1 cellular context compared by ENCODE assay signal in genomic region chr11:42521994-42522393, GRCh38.
TF ChIP-seq lines count a peak whose summit lies in the region.

No MANE protein-coding gene starts in this region.

TF ChIP-seq in GM23338, 12 proteins besides CTCF, POLR2A, EP300 and RAD21 (continued from another document):
- TF ChIP-seq ETS1 (IDR thresholded peaks at IDR 0.05) (no peak), ZNF331 (CRISPR knock-in tag; IDR thresholded peaks at IDR 0.05; ENCODE audit: low read depth) (no peak), EZH2phosphoT487 (IDR thresholded peaks at IDR 0.05; ENCODE audit: unreplicated experiment) (no peak), NANOG (IDR thresholded peaks at IDR 0.05; ENCODE audit: borderline replicate concordance) (no peak), JUNB (IDR thresholded peaks at IDR 0.05; ENCODE audit: unreplicated experiment) (no peak), ZNF114 (CRISPR knock-in tag; IDR thresholded peaks at IDR 0.05) (no peak), REST (IDR thresholded peaks at IDR 0.05; ENCODE audit: unreplicated experiment) (no peak), POLR2AphosphoS5 (IDR thresholded peaks at IDR 0.05; ENCODE audit: low read depth) (no peak)
TF ChIP-seq in GM23338: peak in this region for 0.
